11 cellular contexts compared by ENCODE assay signal in genomic region chr2:62501794-62502500, GRCh38. TPM values are rescaled to one million over a fixed set of nuclear protein-coding genes. Genes with fewer than 3 reads are reported as not detected.
DNase-seq lines count a peak whose midpoint lies in the region; TF ChIP-seq lines count a peak whose summit lies in the region.
"Had no signal": no experiment of that assay in that cellular context is flagged by ENCODE, and none has a peak within 500 bp of the region (broad histone marks: within the 10 kb centered on the region; RNA-seq: fewer than 3 reads in every experiment).

No MANE protein-coding gene starts in this region.

- DNase-seq in Caki2 (ENCODE audit: low read depth) (peak; percentile 86), HS-5 (ENCODE audit: low read depth) (peak; percentile 14), amniotic epithelial cell (ENCODE audit: low read depth) (peak; percentile 72), glomerular visceral epithelial cell (ENCODE audit: extremely low spot score) (peak; percentile 15), coronary artery (ENCODE audit: low spot score) (no peak), C1 segment of cervical spinal cord (lab: John Stamatoyannopoulos, UW) (no peak)
- DNase-seq in stimulated activated CD4-positive, alpha-beta T cell treated with anti-CD3 and anti-CD28 coated beads, Interleukin-15, amount 100 ng/mL, for 24 hours: no peak
- DNase-seq in activated effector memory CD4-positive, alpha-beta T cell treated with anti-CD3 and anti-CD28 coated beads, Interleukin-2, amount 50 U/mL, for 16 hours: no peak
- DNase-seq: Kasumi-1, spleen, T-helper 2 cell had no signal

- in situ Hi-C loops in Caki2 (cut with HindIII; ENCODE audit: low pct_unique_long_range_greater_than_20kb, low sequenced_read_pairs): no loop called here

- no peak overlapping the region for H3K4me3 ChIP-seq in coronary artery
- H3K4me3 ChIP-seq: spleen had no signal

- no peak overlapping the region for H3K27ac ChIP-seq in coronary artery
- H3K27ac ChIP-seq: spleen had no signal

- TF ChIP-seq CTCF in coronary artery (IDR thresholded peaks at IDR 0.05): no peak

RNA-seq across cellular contexts. Expression of gene TMEM17, which starts 4.0 kb away (rescaled TPM):
- total RNA-seq in Caki2 (2014; rRNA removed; shearing (Covaris generic); ENCODE audit: low replicate concordance): 5.4 and 5.8 TPM in 2 replicates

Comparison
In these comparisons a context has a peak if more than half of its experiments do, and no peak if none do; other contexts are left out.
1. DNase-seq: peak in Caki2 (single experiment), HS-5 (single experiment), amniotic epithelial cell (single experiment) and glomerular visceral epithelial cell (single experiment); none in coronary artery (single experiment), C1 segment of cervical spinal cord (0 of 14), stimulated activated CD4-positive, alpha-beta T cell treated with anti-CD3 and anti-CD28 coated beads, Interleukin-15, amount 100 ng/mL, for 24 hours (single experiment) and activated effector memory CD4-positive, alpha-beta T cell treated with anti-CD3 and anti-CD28 coated beads, Interleukin-2, amount 50 U/mL, for 16 hours (single experiment).